Comparison of ENCODE assay signal across 21 cellular contexts in genomic region chr7:17027143-17027802, GRCh38.
DNase-seq lines count a peak whose midpoint lies in the region; ATAC-seq, FAIRE-seq and TF ChIP-seq lines count a peak whose summit lies in the region.
"Had no signal": no experiment of that assay in that cellular context is flagged by ENCODE, and none has a peak within 500 bp of the region (broad histone marks: within the 10 kb centered on the region; RNA-seq: fewer than 3 reads in every experiment).

No MANE protein-coding gene starts in this region.

- TF ChIP-seq CTCF in fibroblast of pulmonary artery (IDR thresholded peaks at IDR 0.05; ENCODE audit: low read length, missing control alignments) (no peak), osteocyte (IDR thresholded peaks at IDR 0.05) (no peak)

- peaks cover 3% of the 10 kb centered on the region; the same call in 1 of the 2 replicates for H3K36me3 ChIP-seq in SK-N-MC (ENCODE audit: insufficient read depth, low read length)
- H3K36me3 ChIP-seq: BLaER1, gastroesophageal sphincter, pancreas, vagina had no signal

- peak overlapping the region; percentile 16 for H3K4me3 ChIP-seq in SK-N-MC
- H3K4me3 ChIP-seq in fibroblast of pulmonary artery (replicated peaks; ENCODE audit: low read depth, low read length): no peak overlapping the region
- H3K4me3 ChIP-seq: BLaER1, gastroesophageal sphincter, pancreas, vagina had no signal

- FAIRE-seq in frontal cortex (lab: Jason Lieb, UNC): no peak
- FAIRE-seq: pancreas, RCC 7860, small intestine had no signal

- H3K9me3 Mint-ChIP-seq in osteocyte (ENCODE audit: unreplicated experiment): no peaks in the 10 kb centered on the region
- H3K9me3 Mint-ChIP-seq: central memory CD8-positive, alpha-beta T cell; effector memory CD8-positive, alpha-beta T cell; HFFc6 had no signal

- peak overlapping the region; percentile 79 for H3K27ac ChIP-seq in SK-N-MC
- H3K27ac ChIP-seq: BLaER1, gastroesophageal sphincter, pancreas, vagina had no signal

- no peaks in the 10 kb centered on the region for H3K9me3 ChIP-seq in SK-N-MC (ENCODE audit: low read depth, low read length)
- H3K9me3 ChIP-seq: BLaER1, pancreas, vagina had no signal

- peaks cover 8% of the 10 kb centered on the region for H3K4me1 Mint-ChIP-seq in osteocyte (ENCODE audit: unreplicated experiment)
- H3K4me1 Mint-ChIP-seq: central memory CD8-positive, alpha-beta T cell had no signal

- H3K4me3 Mint-ChIP-seq in osteocyte (ENCODE audit: unreplicated experiment): no peak overlapping the region
- H3K4me3 Mint-ChIP-seq: activated CD8-positive, alpha-beta memory T cell treated with anti-CD3 and anti-CD28 coated beads, Interleukin-2, amount 10 ng/mL, durations not matched to agents 7 days and 5 days; central memory CD8-positive, alpha-beta T cell; HFFc6 had no signal

- H3K9ac ChIP-seq in SK-N-MC (ENCODE audit: insufficient read length): no peak overlapping the region
- H3K9ac ChIP-seq: BLaER1 had no signal

- no peaks in the 10 kb centered on the region for H3K27me3 Mint-ChIP-seq in osteocyte (ENCODE audit: unreplicated experiment)
- H3K27me3 Mint-ChIP-seq: activated CD8-positive, alpha-beta memory T cell treated with anti-CD3 and anti-CD28 coated beads, Interleukin-2, amount 10 ng/mL, durations not matched to agents 7 days and 5 days had no signal

- peak; percentile 35 for DNase-seq in GM04503 (ENCODE audit: low read depth)
- DNase-seq in SK-N-MC (ENCODE audit: low read depth, low spot score): no peak
- peak; percentile 79 for DNase-seq in fibroblast of pulmonary artery (ENCODE audit: low read depth)
- no peak for DNase-seq in osteocyte (ENCODE audit: extremely low spot score, unreplicated experiment)
- no peak for DNase-seq in frontal cortex (ENCODE audit: low spot score in 2 of 2)
- DNase-seq in putamen (ENCODE audit: low spot score): no peak
- DNase-seq: activated CD8-positive, alpha-beta memory T cell treated with anti-CD3 and anti-CD28 coated beads, Interleukin-2, amount 10 ng/mL, durations not matched to agents 7 days and 5 days; effector memory CD8-positive, alpha-beta T cell; HFFc6; left ventricle myocardium superior; NCI-H2227 treated with DMSO at 0.1 percent for 48 hours; NCI-H82; pancreas; small intestine; stimulated activated CD4-positive, alpha-beta T cell treated with anti-CD3 and anti-CD28 coated beads, Interleukin-4, amount 100 ng/mL, for 4 hours had no signal

- peak overlapping the region; percentile 10 for H3K27ac Mint-ChIP-seq in osteocyte (ENCODE audit: unreplicated experiment)
- H3K27ac Mint-ChIP-seq: activated CD8-positive, alpha-beta memory T cell treated with anti-CD3 and anti-CD28 coated beads, Interleukin-2, amount 10 ng/mL, durations not matched to agents 7 days and 5 days; effector memory CD8-positive, alpha-beta T cell; HFFc6 had no signal

- no peak for ATAC-seq in GM19328 (IDR thresholded peaks at IDR 0.05; ENCODE audit: unreplicated experiment)
- ATAC-seq: activated CD8-positive, alpha-beta memory T cell treated with anti-CD3 and anti-CD28 coated beads, Interleukin-2, amount 10 ng/mL, durations not matched to agents 7 days and 5 days; effector memory CD8-positive, alpha-beta T cell; gastroesophageal sphincter; left ventricle myocardium superior had no signal

- H3K36me3 Mint-ChIP-seq in osteocyte (ENCODE audit: unreplicated experiment): peaks cover 8% of the 10 kb centered on the region

Comparison
In these comparisons a context has a peak if more than half of its experiments do, and no peak if none do; other contexts are left out.
1. DNase-seq: peak in GM04503 (single experiment) and fibroblast of pulmonary artery (single experiment); none in SK-N-MC (single experiment), osteocyte (single experiment), frontal cortex (0 of 2) and putamen (single experiment).